ENCODE assay signal across 12 cellular contexts in the genomic region with DNA sequence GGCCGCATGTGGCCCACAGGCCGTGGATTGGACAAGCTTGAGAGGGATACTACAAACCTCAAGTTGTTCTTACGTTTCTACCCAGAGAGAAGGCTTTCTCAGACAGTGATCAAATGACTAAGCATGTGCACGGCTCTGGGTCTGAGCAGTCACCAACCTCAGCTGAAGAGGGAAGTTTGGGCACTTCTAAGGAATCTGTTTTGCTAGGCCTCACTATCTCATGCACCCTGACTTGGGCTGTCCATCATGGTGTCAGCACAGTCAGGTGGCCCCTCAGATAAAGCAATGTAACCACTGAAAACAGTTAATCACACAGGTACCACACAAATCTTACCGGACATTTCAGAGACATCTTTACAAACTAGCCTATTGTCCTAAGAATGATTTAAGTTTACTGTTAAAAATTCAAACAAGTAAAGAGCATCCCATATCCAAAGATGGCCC. TPM values are rescaled to one million over a fixed set of nuclear protein-coding genes. Genes with fewer than 3 reads are reported as not detected.
DNase-seq lines count a peak whose midpoint lies in the region; ATAC-seq and TF ChIP-seq lines count a peak whose summit lies in the region.
"Had no signal": no experiment of that assay in that cellular context is flagged by ENCODE, and none has a peak within 500 bp of the region (broad histone marks: within the 10 kb centered on the region; RNA-seq: fewer than 3 reads in every experiment).

No MANE protein-coding gene starts in this region.

- no peaks in the 10 kb centered on the region for H3K9me3 ChIP-seq in SK-N-SH
- H3K9me3 ChIP-seq: upper lobe of right lung had no signal

- H3K27ac Mint-ChIP-seq in activated B cell treated with CpG ODN at 0.5 μM for 24 hours, result peak overlapping the region; percentile 72
- H3K27ac Mint-ChIP-seq: dendritic cell treated with granulocyte-macrophage colony-stimulating factor and Interleukin-4, amounts not matched to agents 40 ng/mL and 50 ng/mL, for 4 days had no signal

- no peaks in the 10 kb centered on the region for H3K36me3 Mint-ChIP-seq in activated B cell treated with CpG ODN at 0.5 μM for 24 hours (ENCODE audit: low read depth)

- H3K4me2 ChIP-seq in SK-N-SH, result no peak overlapping the region

- no peaks in the 10 kb centered on the region for H3K9me3 Mint-ChIP-seq in activated B cell treated with CpG ODN at 0.5 μM for 24 hours
- H3K9me3 Mint-ChIP-seq: dendritic cell treated with granulocyte-macrophage colony-stimulating factor and Interleukin-4, amounts not matched to agents 40 ng/mL and 50 ng/mL, for 4 days had no signal

- no peak for TF ChIP-seq EP300 in SK-N-SH (IDR thresholded peaks at IDR 0.05; ENCODE audit: borderline replicate concordance in 1 of 2, low read depth in 1 of 2, low read length in 1 of 2)

- POLR2A ChIA-PET in SK-N-SH (lab: Yijun Ruan, JAX), result no interaction called here
- POLR2A ChIA-PET in activated B cell treated with CpG ODN at 0.5 μM for 24 hours (lab: Charles Lee), result no interaction called here

- 0 out of 2 replicates have a peak overlapping the region, but pooled peaks have one; percentile 10 for H3K9ac ChIP-seq in SK-N-SH

- 77% methylated on average over 4 of the region's 5 CpGs for WGBS in SK-N-SH (ENCODE audit: low lambda C conversion rate)

- peaks cover 3 to 25% of the 10 kb centered on the region in 2 experiments; a peak in 3 of 4 replicates for H3K4me1 ChIP-seq in SK-N-SH (ENCODE audit: control insufficient read depth in 1 of 2, insufficient read depth in 2 of 2, low read depth in 1 of 2, low read length in 1 of 2)

- no peaks in the 10 kb centered on the region for H3K9me2 ChIP-seq in SK-N-SH

- no peak overlapping the region for H3K4me3 ChIP-seq in SK-N-SH (ENCODE audit: low read depth in 2 of 2, low read length in 1 of 2)
- H3K4me3 ChIP-seq: upper lobe of right lung had no signal

- peaks cover 9% of the 10 kb centered on the region for H3F3A ChIP-seq in SK-N-SH (replicated peaks; ENCODE audit: insufficient read depth)

- intact Hi-C loops in activated B cell treated with CpG ODN at 0.5 μM for 24 hours (cut with micrococcal nuclease), result no loop called here
- intact Hi-C loops in left ventricle myocardium superior (cut with micrococcal nuclease), result no loop called here

- no peaks in the 10 kb centered on the region for H3K27me3 Mint-ChIP-seq in activated B cell treated with CpG ODN at 0.5 μM for 24 hours

- no peak for DNase-seq in SK-N-SH
- DNase-seq in activated B cell treated with CpG ODN at 0.5 μM for 24 hours, result no peak
- peak; percentile 80 for DNase-seq in kidney tubule cell (ENCODE audit: low spot score)
- no peak for DNase-seq in NK-92 (lab: John Stamatoyannopoulos, UW; ENCODE audit: unreplicated experiment)
- no peak for DNase-seq in left ventricle myocardium superior
- DNase-seq in NCI-H82 treated with DMSO at 0.1 percent for 48 hours (lab: John Stamatoyannopoulos, UW; ENCODE audit: unreplicated experiment), result no peak
- DNase-seq: stimulated activated CD4-positive, alpha-beta T cell treated with anti-CD3 and anti-CD28 coated beads, Interleukin-4, amount 100 ng/mL, for 1 hour; upper lobe of right lung had no signal

- H3K27ac ChIP-seq in SK-N-SH (ENCODE audit: low read depth in 2 of 2, low read length in 1 of 2), result no peak overlapping the region; a peak in 1 of 4 replicates
- H3K27ac ChIP-seq: upper lobe of right lung had no signal

- H4K20me1 ChIP-seq in SK-N-SH (ENCODE audit: insufficient read depth), result no peaks in the 10 kb centered on the region

- H2AFZ ChIP-seq in SK-N-SH (ENCODE audit: low read depth), result no peak overlapping the region

- no peaks in the 10 kb centered on the region for H3K27me3 ChIP-seq in SK-N-SH (ENCODE audit: insufficient read depth)
- H3K27me3 ChIP-seq: upper lobe of right lung had no signal

- ATAC-seq in SK-N-SH treated with all-trans-retinoic acid at 6 μM for 48 hours (no peak), HG02870 (IDR thresholded peaks at IDR 0.05; ENCODE audit: unreplicated experiment) (peak; percentile 43), activated B cell treated with CpG ODN at 0.5 μM for 24 hours (ENCODE audit: low read depth) (no peak), left ventricle myocardium superior (no peak)
- ATAC-seq: Panc1, upper lobe of right lung had no signal

- peak overlapping the region; percentile 6 for H3K4me3 Mint-ChIP-seq in activated B cell treated with CpG ODN at 0.5 μM for 24 hours
- H3K4me3 Mint-ChIP-seq: dendritic cell treated with granulocyte-macrophage colony-stimulating factor and Interleukin-4, amounts not matched to agents 40 ng/mL and 50 ng/mL, for 4 days had no signal

- H3K4me1 Mint-ChIP-seq in activated B cell treated with CpG ODN at 0.5 μM for 24 hours, result peaks cover 90% of the 10 kb centered on the region

- CTCF ChIA-PET in SK-N-SH (lab: Yijun Ruan, JAX), result interaction anchor here (1.0 to 1.7 kb wide), 2 partner anchors 18 to 82 kb away, joined by 3 to 5 read pairs; no protein-coding TSS in a partner anchor
- CTCF ChIA-PET in activated B cell treated with CpG ODN at 0.5 μM for 24 hours (lab: Charles Lee), result no interaction called here

- no peaks in the 10 kb centered on the region for H3K79me2 ChIP-seq in SK-N-SH (ENCODE audit: insufficient read depth)

- no peaks in the 10 kb centered on the region for H3K36me3 ChIP-seq in SK-N-SH (replicated peaks in 1 of 2; ENCODE audit: control insufficient read depth in 1 of 2, insufficient read depth in 2 of 2, low read length in 1 of 2)
- H3K36me3 ChIP-seq: upper lobe of right lung had no signal

- TF ChIP-seq RAD21 in SK-N-SH (IDR thresholded peaks at IDR 0.05; ENCODE audit: low read length), result no peak

- TF ChIP-seq CTCF in SK-N-SH (IDR thresholded peaks at IDR 0.05), result no peak
- no peak for TF ChIP-seq CTCF in activated B cell treated with CpG ODN at 0.5 μM for 24 hours (IDR thresholded peaks at IDR 0.05)

TF ChIP-seq in SK-N-SH, 30 proteins besides CTCF, POLR2A, EP300 and RAD21 (continues in another document):
- TF ChIP-seq MXI1 (IDR thresholded peaks at IDR 0.05; ENCODE audit: low read depth, low read length) (no peak), GATA2 (CRISPR knock-in tag; IDR thresholded peaks at IDR 0.05) (no peak), TCF12 (IDR thresholded peaks at IDR 0.05) (no peak), ELF1 (IDR thresholded peaks at IDR 0.05) (no peak), FOSL2 (IDR thresholded peaks at IDR 0.05; ENCODE audit: borderline replicate concordance, low read depth) (no peak), MAX (IDR thresholded peaks at IDR 0.05; ENCODE audit: low read depth) (no peak), CHD2 (IDR thresholded peaks at IDR 0.05; ENCODE audit: low read length, partially characterized antibody) (no peak)
- TF ChIP-seq, protein P1, sequence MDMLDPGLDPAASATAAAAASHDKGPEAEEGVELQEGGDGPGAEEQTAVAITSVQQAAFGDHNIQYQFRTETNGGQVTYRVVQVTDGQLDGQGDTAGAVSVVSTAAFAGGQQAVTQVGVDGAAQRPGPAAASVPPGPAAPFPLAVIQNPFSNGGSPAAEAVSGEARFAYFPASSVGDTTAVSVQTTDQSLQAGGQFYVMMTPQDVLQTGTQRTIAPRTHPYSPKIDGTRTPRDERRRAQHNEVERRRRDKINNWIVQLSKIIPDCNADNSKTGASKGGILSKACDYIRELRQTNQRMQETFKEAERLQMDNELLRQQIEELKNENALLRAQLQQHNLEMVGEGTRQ (IDR thresholded peaks at IDR 0.05; ENCODE audit: borderline replicate concordance, low read depth, low read length), result no peak

TF ChIP-seq in SK-N-SH treated with all-trans-retinoic acid at 6 μM for 48 hours, 23 proteins besides CTCF, POLR2A, EP300 and RAD21 (continues in another document):
- TF ChIP-seq ZNF8 (CRISPR knock-in tag; IDR thresholded peaks at IDR 0.05), result no peak
- TF ChIP-seq ZFP30 (CRISPR knock-in tag; IDR thresholded peaks at IDR 0.05), result no peak
- no peak for TF ChIP-seq SNAI2 (CRISPR knock-in tag; IDR thresholded peaks at IDR 0.05)
- TF ChIP-seq BACH2 (CRISPR knock-in tag; IDR thresholded peaks at IDR 0.05; ENCODE audit: borderline replicate concordance), result no peak
- TF ChIP-seq ESRRG (CRISPR knock-in tag; IDR thresholded peaks at IDR 0.05), result no peak
- TF ChIP-seq OSR1 (CRISPR knock-in tag; IDR thresholded peaks at IDR 0.05), result no peak
- TF ChIP-seq ISL1 (CRISPR knock-in tag; IDR thresholded peaks at IDR 0.05), result no peak
- TF ChIP-seq ARNTL (CRISPR knock-in tag; IDR thresholded peaks at IDR 0.05; ENCODE audit: borderline replicate concordance, low read depth), result no peak
- TF ChIP-seq CREB5 (CRISPR knock-in tag; IDR thresholded peaks at IDR 0.05; ENCODE audit: low read depth), result no peak
- TF ChIP-seq PPARA (CRISPR knock-in tag; IDR thresholded peaks at IDR 0.05; ENCODE audit: borderline replicate concordance), result no peak

RNA-seq across cellular contexts. Expression of gene CSF2, which starts 24.6 kb away (rescaled TPM):
- polyA plus RNA-seq in SK-N-SH (2012; rRNA removed), result 0.70 and 0.97 TPM in 2 replicates
- 0.54 and 0.62 TPM in 2 replicates for polyA plus RNA-seq in SK-N-SH (2012; cell fraction: cytosol; rRNA removed)
- 0.64 and 1.5 TPM in 2 replicates for polyA plus RNA-seq in SK-N-SH (2012; cell fraction: nucleus; rRNA removed)
- total RNA-seq in activated B cell treated with CpG ODN at 0.5 μM for 24 hours (0.29 TPM in 1 of 2 replicates, not detected in the other), left ventricle myocardium superior (not detected)

RNA-seq across cellular contexts. Expression of gene IL3, which starts 37.7 kb away (rescaled TPM):
- not detected in 2 replicates for polyA plus RNA-seq in SK-N-SH (2012; rRNA removed)
- not detected in 2 replicates for polyA plus RNA-seq in SK-N-SH (2012; cell fraction: cytosol; rRNA removed)
- polyA plus RNA-seq in SK-N-SH (2012; cell fraction: nucleus; rRNA removed), result not detected in 2 replicates
- total RNA-seq in activated B cell treated with CpG ODN at 0.5 μM for 24 hours (not detected in 2 replicates), left ventricle myocardium superior (not detected)
- total RNA-seq: upper lobe of right lung had no signal
